33 cellular contexts compared by ENCODE assay signal in the genomic region with DNA sequence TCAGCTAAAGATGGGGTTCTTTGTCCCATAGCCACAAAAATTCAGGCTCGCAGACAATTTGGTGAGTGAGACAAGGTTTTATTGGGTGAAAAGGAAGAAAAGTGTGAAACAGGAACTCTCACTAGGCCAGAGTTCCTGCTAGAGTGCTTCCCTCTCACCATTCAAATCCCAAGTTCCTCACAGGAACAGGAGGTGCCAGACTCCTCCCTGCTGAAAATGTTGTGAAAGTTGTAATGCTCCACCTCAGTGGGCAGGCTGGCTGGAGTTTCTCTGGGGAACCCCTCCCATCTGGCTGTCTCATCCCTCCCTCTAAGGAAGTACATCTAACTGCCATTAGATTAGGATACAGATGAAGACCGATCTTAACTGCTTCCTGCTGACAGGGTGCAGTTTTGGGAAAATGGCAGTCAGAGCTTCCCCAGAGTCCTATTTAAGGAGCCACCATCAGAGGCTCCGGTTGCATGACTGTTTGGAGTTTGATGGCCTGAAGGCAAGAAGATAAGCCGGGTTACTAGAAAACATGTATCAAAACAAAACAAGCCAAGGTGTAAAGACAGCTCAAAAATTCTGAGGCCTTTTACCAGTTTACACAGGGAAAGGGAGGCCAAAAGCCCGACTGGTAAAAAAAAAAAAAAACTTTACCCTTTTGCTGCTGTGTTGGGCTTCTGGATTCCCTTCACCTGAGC.
DNase-seq lines count a peak whose midpoint lies in the region; ATAC-seq, FAIRE-seq and TF ChIP-seq lines count a peak whose summit lies in the region.
"Had no signal": no experiment of that assay in that cellular context is flagged by ENCODE, and none has a peak within 500 bp of the region (broad histone marks: within the 10 kb centered on the region; RNA-seq: fewer than 3 reads in every experiment).

No MANE protein-coding gene starts in this region.

- CTCF ChIA-PET in activated CD4-positive, alpha-beta memory T cell treated with anti-CD3 and anti-CD28 coated beads, Interleukin-2, amount 10 ng/mL, durations not matched to agents 7 days and 5 days (lab: Charles Lee): no interaction called here

- H3K9me1 ChIP-seq in keratinocyte (ENCODE audit: control insufficient read depth, extremely low read depth, insufficient read depth, low read length): no peaks in the 10 kb centered on the region

- H3K4me2 ChIP-seq in BLaER1: 0 out of 2 replicates have a peak overlapping the region, but pooled peaks have one; percentile 5
- no peak overlapping the region for H3K4me2 ChIP-seq in keratinocyte (ENCODE audit: control insufficient read depth, extremely low read depth, insufficient read depth, low read depth, low read length)

- H3K79me2 ChIP-seq in keratinocyte (ENCODE audit: control insufficient read depth, insufficient read depth, low read length): no peaks in the 10 kb centered on the region

- no peaks in the 10 kb centered on the region for H3K27me3 Mint-ChIP-seq in activated CD4-positive, alpha-beta memory T cell treated with anti-CD3 and anti-CD28 coated beads, Interleukin-2, amount 10 ng/mL, durations not matched to agents 7 days and 5 days
- H3K27me3 Mint-ChIP-seq: central memory CD8-positive, alpha-beta T cell; dendritic cell treated with granulocyte-macrophage colony-stimulating factor and Interleukin-4, amounts not matched to agents 40 ng/mL and 50 ng/mL, for 4 days; stimulated activated naive CD8-positive, alpha-beta T cell treated with anti-CD3 and anti-CD28 coated beads, Interleukin-15, Interleukin-2, amounts not matched to agents 100 ng/mL and 50 ng/mL, for 24 hours had no signal

- H3K36me3 Mint-ChIP-seq in activated CD4-positive, alpha-beta memory T cell treated with anti-CD3 and anti-CD28 coated beads, Interleukin-2, amount 10 ng/mL, durations not matched to agents 7 days and 5 days (ENCODE audit: low read depth): no peaks in the 10 kb centered on the region

- peak overlapping the region; percentile 64 for H2AFZ ChIP-seq in keratinocyte (ENCODE audit: control insufficient read depth, low read length)

- dilution Hi-C loops in keratinocyte (cut with MboI; ENCODE audit: extremely low pct_ligation_motif_present, low sequenced_read_pairs): no loop called here

- peaks cover 25% of the 10 kb centered on the region for H3K9me3 Mint-ChIP-seq in activated CD4-positive, alpha-beta memory T cell treated with anti-CD3 and anti-CD28 coated beads, Interleukin-2, amount 10 ng/mL, durations not matched to agents 7 days and 5 days

- POLR2A ChIA-PET in activated CD4-positive, alpha-beta memory T cell treated with anti-CD3 and anti-CD28 coated beads, Interleukin-2, amount 10 ng/mL, durations not matched to agents 7 days and 5 days (lab: Charles Lee): no interaction called here

- H4K20me1 ChIP-seq in BLaER1 (no peaks in the 10 kb centered on the region), keratinocyte (ENCODE audit: control insufficient read depth, extremely low read depth, insufficient read depth, low read length) (no peaks in the 10 kb centered on the region)

- no peak overlapping the region for H3K27ac Mint-ChIP-seq in activated CD4-positive, alpha-beta memory T cell treated with anti-CD3 and anti-CD28 coated beads, Interleukin-2, amount 10 ng/mL, durations not matched to agents 7 days and 5 days
- H3K27ac Mint-ChIP-seq: activated naive CD4-positive, alpha-beta T cell treated with anti-CD3 and anti-CD28 coated beads for 36 hours; activated T-helper 1 cell treated with anti-CD3 and anti-CD28 coated beads, Interleukin-12 subunit alpha, Interleukin-12 subunit beta, Interleukin-2, Interleukin-4 antibody, amounts not matched to agents 30 ng/mL and 10 ng/mL and 1 ng/mL, durations not matched to agents 14 hours and 24 hours and 36 hours; dendritic cell treated with granulocyte-macrophage colony-stimulating factor and Interleukin-4, amounts not matched to agents 40 ng/mL and 50 ng/mL, for 4 days; nephron; stimulated activated naive CD8-positive, alpha-beta T cell treated with anti-CD3 and anti-CD28 coated beads, Interleukin-15, Interleukin-2, amounts not matched to agents 100 ng/mL and 50 ng/mL, for 24 hours had no signal

- no peaks in the 10 kb centered on the region for H3K4me1 Mint-ChIP-seq in activated CD4-positive, alpha-beta memory T cell treated with anti-CD3 and anti-CD28 coated beads, Interleukin-2, amount 10 ng/mL, durations not matched to agents 7 days and 5 days
- H3K4me1 Mint-ChIP-seq: central memory CD8-positive, alpha-beta T cell had no signal

- ATAC-seq in HG03442 (IDR thresholded peaks at IDR 0.05; ENCODE audit: unreplicated experiment): no peak
- ATAC-seq: activated CD4-positive, CD25-positive, alpha-beta regulatory T cell treated with anti-CD3 and anti-CD28 coated beads, Interleukin-2, amount 50 U/mL, for 24 hours; esophagus mucosa had no signal

- H3K9ac ChIP-seq in BLaER1 (no peak overlapping the region), adipocyte (ENCODE audit: low read length) (no peak overlapping the region), keratinocyte (ENCODE audit: control insufficient read depth, extremely low read depth, insufficient read depth, low read length) (no peak overlapping the region)

- H3K9me3 ChIP-seq in BLaER1 (peaks cover 35% of the 10 kb centered on the region), adipocyte (ENCODE audit: control insufficient read depth, low read length) (peaks cover 12% of the 10 kb centered on the region), keratinocyte (ENCODE audit: control insufficient read depth, low read depth, low read length) (no peaks in the 10 kb centered on the region)
- H3K9me3 ChIP-seq: adrenal gland, BE2C, uterus had no signal

- no peak overlapping the region for H3K27ac ChIP-seq in BLaER1
- H3K27ac ChIP-seq in keratinocyte (ENCODE audit: control insufficient read depth, insufficient read depth, low read length): no peak overlapping the region
- H3K27ac ChIP-seq: adrenal gland, heart left ventricle, RWPE1, SK-N-MC, skin epidermis, uterus had no signal

- H3K4me3 ChIP-seq in BLaER1 (no peak overlapping the region), adipocyte (ENCODE audit: low read length) (peak overlapping the region; percentile 30), keratinocyte (ENCODE audit: control insufficient read depth in 2 of 3, extremely low read depth in 1 of 3, insufficient read depth in 2 of 3, low read depth in 1 of 3, low read length in 3 of 3) (no peak overlapping the region)
- H3K4me3 ChIP-seq: adrenal gland, heart left ventricle, SK-N-MC, skin epidermis, uterus had no signal

- H3K27me3 ChIP-seq in BLaER1: no peaks in the 10 kb centered on the region
- no peaks in the 10 kb centered on the region for H3K27me3 ChIP-seq in adipocyte (replicated peaks; ENCODE audit: control insufficient read depth, insufficient read depth, low read length)
- no peaks in the 10 kb centered on the region for H3K27me3 ChIP-seq in keratinocyte (ENCODE audit: control insufficient read depth, extremely low read depth, insufficient read depth, low read length)
- H3K27me3 ChIP-seq: adrenal gland, BE2C, heart left ventricle, uterus had no signal

- H3K4me3 Mint-ChIP-seq in activated CD4-positive, alpha-beta memory T cell treated with anti-CD3 and anti-CD28 coated beads, Interleukin-2, amount 10 ng/mL, durations not matched to agents 7 days and 5 days: no peak overlapping the region
- H3K4me3 Mint-ChIP-seq: activated naive CD4-positive, alpha-beta T cell treated with anti-CD3 and anti-CD28 coated beads for 36 hours; activated T-helper 1 cell treated with anti-CD3 and anti-CD28 coated beads, Interleukin-12 subunit alpha, Interleukin-12 subunit beta, Interleukin-2, Interleukin-4 antibody, amounts not matched to agents 30 ng/mL and 10 ng/mL and 1 ng/mL, durations not matched to agents 14 hours and 24 hours and 36 hours; central memory CD8-positive, alpha-beta T cell; dendritic cell treated with granulocyte-macrophage colony-stimulating factor and Interleukin-4, amounts not matched to agents 40 ng/mL and 50 ng/mL, for 4 days; nephron; stimulated activated naive CD8-positive, alpha-beta T cell treated with anti-CD3 and anti-CD28 coated beads, Interleukin-15, Interleukin-2, amounts not matched to agents 100 ng/mL and 50 ng/mL, for 24 hours had no signal

- TF ChIP-seq CTCF in keratinocyte (optimal IDR thresholded peaks at IDR 0.05 in 1 of 3, IDR thresholded peaks at IDR 0.05 in 1 of 3, conservative IDR thresholded peaks at IDR 0.05 in 1 of 3; ENCODE audit: extremely low read depth in 1 of 3, insufficient read depth in 2 of 3, low read length in 3 of 3): no peak

- peak; percentile 39 for FAIRE-seq in keratinocyte (lab: Jason Lieb, UNC)
- FAIRE-seq: TTC549 had no signal

- H3K4me1 ChIP-seq in BLaER1: no peaks in the 10 kb centered on the region
- H3K4me1 ChIP-seq in adipocyte (ENCODE audit: control insufficient read depth, insufficient read depth, low read length): peaks cover 32% of the 10 kb centered on the region
- no peaks in the 10 kb centered on the region for H3K4me1 ChIP-seq in keratinocyte (ENCODE audit: control insufficient read depth, extremely low read depth, insufficient read depth, low read length)
- H3K4me1 ChIP-seq: adrenal gland, BE2C, heart left ventricle, uterus had no signal

- DNase-seq in ELF-1 (ENCODE audit: low read depth, low spot score): peak; percentile 1
- DNase-seq in adipocyte (ENCODE audit: low read depth): no peak
- no peak for DNase-seq in keratinocyte (ENCODE audit: low read depth, low spot score)
- DNase-seq in activated CD4-positive, alpha-beta memory T cell treated with anti-CD3 and anti-CD28 coated beads, Interleukin-2, amount 10 ng/mL, durations not matched to agents 7 days and 5 days: no peak
- no peak for DNase-seq in medulla oblongata (ENCODE audit: extremely low spot score)
- DNase-seq: ACHN; activated CD4-positive, alpha-beta T cell treated with anti-CD3 and anti-CD28 coated beads, Interleukin-2, amount 50 U/mL, for 48 hours; activated naive CD4-positive, alpha-beta T cell treated with anti-CD3 and anti-CD28 coated beads for 36 hours; adrenal gland; BE2C; DMS53; foreskin melanocyte; GDM1; IMR-90; NCI-H1092 treated with DMSO at 0.1 percent for 48 hours; NCI-H187; NCI-H510A; T-helper 1 cell; uterus had no signal

- H3K36me3 ChIP-seq in BLaER1 (no peaks in the 10 kb centered on the region), adipocyte (ENCODE audit: control insufficient read depth, insufficient read depth, low read length, severe bottlenecking) (no peaks in the 10 kb centered on the region), keratinocyte (ENCODE audit: control insufficient read depth in 2 of 2, extremely low read depth in 1 of 2, insufficient read depth in 2 of 2, low read length in 2 of 2) (no peaks in the 10 kb centered on the region)
- H3K36me3 ChIP-seq: adrenal gland, BE2C, heart left ventricle, uterus had no signal
